Comparison of ENCODE assay signal across 1 cellular context in genomic region chr13:46386996-46387851, GRCh38.
TF ChIP-seq lines count a peak whose summit lies in the region.

A gene with protein sequence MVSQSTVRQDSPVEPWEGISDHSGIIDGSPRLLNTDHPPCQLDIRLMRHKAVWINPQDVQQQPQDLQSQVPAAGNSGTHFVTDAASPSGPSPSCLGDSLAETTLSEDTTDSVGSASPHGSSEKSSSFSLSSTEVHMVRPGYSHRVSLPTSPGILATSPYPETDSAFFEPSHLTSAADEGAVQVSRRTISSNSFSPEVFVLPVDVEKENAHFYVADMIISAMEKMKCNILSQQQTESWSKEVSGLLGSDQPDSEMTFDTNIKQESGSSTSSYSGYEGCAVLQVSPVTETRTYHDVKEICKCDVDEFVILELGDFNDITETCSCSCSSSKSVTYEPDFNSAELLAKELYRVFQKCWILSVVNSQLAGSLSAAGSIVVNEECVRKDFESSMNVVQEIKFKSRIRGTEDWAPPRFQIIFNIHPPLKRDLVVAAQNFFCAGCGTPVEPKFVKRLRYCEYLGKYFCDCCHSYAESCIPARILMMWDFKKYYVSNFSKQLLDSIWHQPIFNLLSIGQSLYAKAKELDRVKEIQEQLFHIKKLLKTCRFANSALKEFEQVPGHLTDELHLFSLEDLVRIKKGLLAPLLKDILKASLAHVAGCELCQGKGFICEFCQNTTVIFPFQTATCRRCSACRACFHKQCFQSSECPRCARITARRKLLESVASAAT (minus strand): TSS chr13:46387252. CDS start chr13:46372475, 14,777 bp downstream.

TF ChIP-seq in K562, 482 proteins besides CTCF, POLR2A, EP300 and RAD21 (continued from another document):
- TF ChIP-seq GTF3C2 (IDR thresholded peaks at IDR 0.05; ENCODE audit: borderline replicate concordance, extremely low read depth, insufficient read length) (no peak), ZNF354B (CRISPR knock-in tag; IDR thresholded peaks at IDR 0.05) (no peak), TSC22D4 (tag; IDR thresholded peaks at IDR 0.05) (no peak), ZNF212 (CRISPR knock-in tag; IDR thresholded peaks at IDR 0.05) (no peak), ILK (tag; IDR thresholded peaks at IDR 0.05; ENCODE audit: borderline replicate concordance, low read depth) (no peak), POLR2AphosphoS5 (IDR thresholded peaks at IDR 0.05; ENCODE audit: control insufficient read depth, insufficient read depth, low read depth, low read length) (no peak), SLC30A9 (CRISPR knock-in tag; IDR thresholded peaks at IDR 0.05) (no peak), SFPQ (IDR thresholded peaks at IDR 0.05; ENCODE audit: low read depth, low read length) (no peak)
